ENCODE assay signal across 20 cellular contexts in genomic region chr11:30567148-30567547, GRCh38. TPM values are rescaled to one million over a fixed set of nuclear protein-coding genes. Genes with fewer than 3 reads are reported as not detected.
DNase-seq lines count a peak whose midpoint lies in the region; ATAC-seq and TF ChIP-seq lines count a peak whose summit lies in the region.
"Had no signal": no experiment of that assay in that cellular context is flagged by ENCODE, and none has a peak within 500 bp of the region (broad histone marks: within the 10 kb centered on the region; RNA-seq: fewer than 3 reads in every experiment).

No MANE protein-coding gene starts in this region.

- no peak overlapping the region for H3K4me3 Mint-ChIP-seq in stimulated activated memory B cell treated with anti-CD40 and anti-IgM and Interleukin-4, amounts not matched to agents 10 μg/mL and 1 μg/mL and 100 μg/mL, for 72 hours
- H3K4me3 Mint-ChIP-seq: CD4-positive, alpha-beta memory T cell had no signal

- ATAC-seq in stimulated activated memory B cell treated with anti-CD40 and anti-IgM and Interleukin-4, amounts not matched to agents 10 μg/mL and 1 μg/mL and 100 μg/mL, for 72 hours: no peak
- ATAC-seq: K562 had no signal

- intact Hi-C loops in tibial artery (cut with DNase I; ENCODE audit: low total_unique reads): no loop called here

- no peaks in the 10 kb centered on the region for H3K36me3 Mint-ChIP-seq in stimulated activated memory B cell treated with anti-CD40 and anti-IgM and Interleukin-4, amounts not matched to agents 10 μg/mL and 1 μg/mL and 100 μg/mL, for 72 hours
- H3K36me3 Mint-ChIP-seq: CD4-positive, alpha-beta memory T cell had no signal

- H3K79me2 ChIP-seq in hepatocyte: no peaks in the 10 kb centered on the region

- H3K9me3 Mint-ChIP-seq in stimulated activated memory B cell treated with anti-CD40 and anti-IgM and Interleukin-4, amounts not matched to agents 10 μg/mL and 1 μg/mL and 100 μg/mL, for 72 hours: no peaks in the 10 kb centered on the region

- H3K36me3 ChIP-seq in hepatocyte (replicated peaks; ENCODE audit: insufficient read depth, low read depth): no peaks in the 10 kb centered on the region
- H3K36me3 ChIP-seq in tibial artery: no peaks in the 10 kb centered on the region

- TF ChIP-seq CTCF in hepatocyte (IDR thresholded peaks at IDR 0.05; ENCODE audit: poor library complexity): no peak
- no peak for TF ChIP-seq CTCF in tibial artery (IDR thresholded peaks at IDR 0.05)

- no peaks in the 10 kb centered on the region for H4K20me1 ChIP-seq in hepatocyte (ENCODE audit: insufficient read depth, poor library complexity, severe bottlenecking)

- H2AFZ ChIP-seq in hepatocyte: no peak overlapping the region

- H3K9me3 ChIP-seq in hepatocyte (ENCODE audit: low read depth): no peaks in the 10 kb centered on the region
- H3K9me3 ChIP-seq in tibial artery: no peaks in the 10 kb centered on the region

- no peaks in the 10 kb centered on the region for H3K4me1 Mint-ChIP-seq in stimulated activated memory B cell treated with anti-CD40 and anti-IgM and Interleukin-4, amounts not matched to agents 10 μg/mL and 1 μg/mL and 100 μg/mL, for 72 hours
- H3K4me1 Mint-ChIP-seq: CD4-positive, alpha-beta memory T cell had no signal

- no peaks in the 10 kb centered on the region for H3K9me2 ChIP-seq in hepatocyte (replicated peaks; ENCODE audit: insufficient read depth)

- 50% methylated on average over 4 of the region's 4 CpGs for WGBS in hepatocyte (ENCODE audit: low lambda C conversion rate, missing lambda C conversion rate)

- H3K4me3 ChIP-seq in hepatocyte (no peak overlapping the region), tibial artery (no peak overlapping the region)
- H3K4me3 ChIP-seq: K562 had no signal

- no peak overlapping the region for H3K27ac Mint-ChIP-seq in stimulated activated memory B cell treated with anti-CD40 and anti-IgM and Interleukin-4, amounts not matched to agents 10 μg/mL and 1 μg/mL and 100 μg/mL, for 72 hours
- H3K27ac Mint-ChIP-seq: CD4-positive, alpha-beta memory T cell had no signal

- H3K27me3 ChIP-seq in hepatocyte: no peaks in the 10 kb centered on the region
- no peaks in the 10 kb centered on the region for H3K27me3 ChIP-seq in tibial artery

- H3K4me1 ChIP-seq in hepatocyte (ENCODE audit: insufficient read depth) (peaks cover 23% of the 10 kb centered on the region), tibial artery (peaks cover 0 to 14% (median 3%) of the 10 kb centered on the region in 4 donors)

- H3K27ac ChIP-seq in hepatocyte (peak overlapping the region; percentile 20), tibial artery (peak overlapping the region; percentile 16 to 50)
- H3K27ac ChIP-seq: HL-60 had no signal

- H3K27me3 Mint-ChIP-seq in stimulated activated memory B cell treated with anti-CD40 and anti-IgM and Interleukin-4, amounts not matched to agents 10 μg/mL and 1 μg/mL and 100 μg/mL, for 72 hours: no peaks in the 10 kb centered on the region
- H3K27me3 Mint-ChIP-seq: CD4-positive, alpha-beta memory T cell had no signal

- peak overlapping the region; percentile 6 for H3K4me2 ChIP-seq in hepatocyte

- peak; percentile 23 to 70 for DNase-seq in NCI-H524 (lab: John Stamatoyannopoulos, UW)
- no peak for DNase-seq in NCI-H524 treated with DMSO at 0.1 percent for 48 hours (lab: John Stamatoyannopoulos, UW)
- peak; percentile 9 for DNase-seq in SK-N-DZ (ENCODE audit: low spot score)
- DNase-seq in hepatocyte (ENCODE audit: low spot score): no peak
- no peak for DNase-seq in tibial artery
- DNase-seq in NCI-H187 (lab: John Stamatoyannopoulos, UW): no peak
- DNase-seq in kidney glomerular epithelial cell (lab: John Stamatoyannopoulos, UW): no peak
- DNase-seq: 8988T; Calu3; CD4-positive, alpha-beta memory T cell; DMS53; MV-4-11; NCI-H1930; NK-92 treated with Interleukin-12 subunit alpha and Interleukin-12 subunit beta, amount 100 ng/mL, for 24 hours; RPMI8226 had no signal

RNA-seq across cellular contexts. Expression of gene MPPED2, which starts 19.0 kb away (rescaled TPM):
- polyA plus RNA-seq in SK-N-DZ (2014; cell fraction: cytosol; rRNA removed): 14.6 and 17.0 TPM in 2 replicates
- polyA plus RNA-seq in SK-N-DZ (2014; cell fraction: nucleus; rRNA removed): 15.2 and 27.4 TPM in 2 replicates
- 7.5 and 7.6 TPM in 2 replicates for total RNA-seq in hepatocyte
- 7.0 and 7.9 TPM in 2 replicates for polyA plus RNA-seq in hepatocyte
- total RNA-seq: Calu3; CD4-positive, alpha-beta memory T cell; K562; NCI-H460 had no signal
- polyA plus RNA-seq: BJ; CD4-positive, alpha-beta memory T cell; K562 had no signal

Comparison
In these comparisons a context has a peak if more than half of its experiments do, and no peak if none do; other contexts are left out.
1. DNase-seq: peak in NCI-H524 (2 of 2) and SK-N-DZ (single experiment); none in NCI-H524 treated with DMSO at 0.1 percent for 48 hours (single experiment), hepatocyte (single experiment), tibial artery (0 of 2), NCI-H187 (0 of 2) and kidney glomerular epithelial cell (single experiment).